8 cellular contexts compared by ENCODE assay signal in genomic region chr4:138494931-138495330, GRCh38.
A peak's percentile ranks its signal among the peaks of the same experiment; 100 is the strongest.
DNase-seq lines count a peak whose midpoint lies in the region; ATAC-seq and TF ChIP-seq lines count a peak whose summit lies in the region.

No MANE protein-coding gene starts in this region.

- no peak overlapping the region for H3K27ac Mint-ChIP-seq in WTC11
- no peak overlapping the region for H3K27ac Mint-ChIP-seq in stimulated activated effector memory CD8-positive, alpha-beta T cell treated with anti-CD3 and anti-CD28 coated beads, Interleukin-12 subunit alpha, Interleukin-12 subunit beta, amount 100 ng/mL, for 72 hours

- H3K27me3 Mint-ChIP-seq in WTC11 (ENCODE audit: low read depth) = no peaks in the 10 kb centered on the region; the same call in 1 of the 2 replicates

- ATAC-seq in HG03469 (IDR thresholded peaks at IDR 0.05; ENCODE audit: unreplicated experiment) (peak; percentile 70), WTC11 (peak; percentile 100), GM19324 (IDR thresholded peaks at IDR 0.05; ENCODE audit: low FRiP score, unreplicated experiment) (no peak), GM18517 (IDR thresholded peaks at IDR 0.05; ENCODE audit: unreplicated experiment) (no peak)
- ATAC-seq in stimulated activated effector memory CD8-positive, alpha-beta T cell treated with anti-CD3 and anti-CD28 coated beads, Interleukin-12 subunit alpha, Interleukin-12 subunit beta, amount 100 ng/mL, for 72 hours = no peak

- H3K4me3 Mint-ChIP-seq in WTC11 = no peak overlapping the region
- H3K4me3 Mint-ChIP-seq in stimulated activated effector memory CD8-positive, alpha-beta T cell treated with anti-CD3 and anti-CD28 coated beads, Interleukin-12 subunit alpha, Interleukin-12 subunit beta, amount 100 ng/mL, for 72 hours = no peak overlapping the region

- peaks cover 32% of the 10 kb centered on the region for H3K9me3 Mint-ChIP-seq in WTC11
- peaks cover 6% of the 10 kb centered on the region for H3K9me3 Mint-ChIP-seq in stimulated activated effector memory CD8-positive, alpha-beta T cell treated with anti-CD3 and anti-CD28 coated beads, Interleukin-12 subunit alpha, Interleukin-12 subunit beta, amount 100 ng/mL, for 72 hours

- TF ChIP-seq CTCF in WTC11 (IDR thresholded peaks at IDR 0.05) = no peak

- CTCF ChIA-PET in WTC11 (lab: Charles Lee) = interaction anchor here (0.6 to 1.4 kb wide), 34 partner anchors 10 to 675 kb away, joined by 3 to 18 read pairs (median 4); partner anchors contain the start of gene SLC7A11

- H3K36me3 Mint-ChIP-seq in WTC11 = peaks cover 19% of the 10 kb centered on the region; the same call in 1 of the 2 replicates
- no peaks in the 10 kb centered on the region for H3K36me3 Mint-ChIP-seq in stimulated activated effector memory CD8-positive, alpha-beta T cell treated with anti-CD3 and anti-CD28 coated beads, Interleukin-12 subunit alpha, Interleukin-12 subunit beta, amount 100 ng/mL, for 72 hours

- DNase-seq in NCI-H1105 (lab: John Stamatoyannopoulos, UW) (peak; percentile 1), NCI-H1105 treated with DMSO at 0.1 percent for 48 hours (lab: John Stamatoyannopoulos, UW) (no peak), WTC11 (ENCODE audit: low spot score) (peak; percentile 51), midbrain (lab: John Stamatoyannopoulos, UW) (peak; percentile 44)
- no peak for DNase-seq in stimulated activated effector memory CD8-positive, alpha-beta T cell treated with anti-CD3 and anti-CD28 coated beads, Interleukin-12 subunit alpha, Interleukin-12 subunit beta, amount 100 ng/mL, for 72 hours (ENCODE audit: low spot score in 2 of 2)

- peaks cover 18% of the 10 kb centered on the region for H3K4me1 Mint-ChIP-seq in WTC11
- no peaks in the 10 kb centered on the region for H3K4me1 Mint-ChIP-seq in stimulated activated effector memory CD8-positive, alpha-beta T cell treated with anti-CD3 and anti-CD28 coated beads, Interleukin-12 subunit alpha, Interleukin-12 subunit beta, amount 100 ng/mL, for 72 hours

- POLR2A ChIA-PET in WTC11 (lab: Charles Lee) = interaction anchor here (1.0 to 1.8 kb wide), 2 partner anchors 204 to 253 kb away, joined by 3 to 5 read pairs; partner anchors contain the start of gene SLC7A11

TF ChIP-seq in WTC11, 78 proteins besides CTCF, POLR2A, EP300 and RAD21 (continues in another document):
- TF ChIP-seq E2F4 (CRISPR knock-in tag; IDR thresholded peaks at IDR 0.05; ENCODE audit: borderline replicate concordance, low read depth) (no peak), KAT7 (CRISPR knock-in tag; IDR thresholded peaks at IDR 0.05; ENCODE audit: borderline replicate concordance) (no peak), ZNF121 (CRISPR knock-in tag; IDR thresholded peaks at IDR 0.05) (no peak), PREB (CRISPR knock-in tag; IDR thresholded peaks at IDR 0.05; ENCODE audit: borderline replicate concordance) (no peak), RORB (CRISPR knock-in tag; IDR thresholded peaks at IDR 0.05) (no peak), ZNF232 (CRISPR knock-in tag; IDR thresholded peaks at IDR 0.05) (no peak), STAT6 (CRISPR knock-in tag; conservative IDR thresholded peaks at IDR 0.05; ENCODE audit: low read depth) (no peak), SMAD4 (CRISPR knock-in tag; IDR thresholded peaks at IDR 0.05) (no peak), CBFB (CRISPR knock-in tag; IDR thresholded peaks at IDR 0.05; ENCODE audit: low read depth) (no peak), ZNF416 (CRISPR knock-in tag; IDR thresholded peaks at IDR 0.05) (no peak), E2F1 (CRISPR knock-in tag; IDR thresholded peaks at IDR 0.05) (no peak), ATF2 (CRISPR knock-in tag; IDR thresholded peaks at IDR 0.05; ENCODE audit: borderline replicate concordance, low read depth) (no peak), SP1 (CRISPR knock-in tag; conservative IDR thresholded peaks at IDR 0.05) (no peak), ELF4 (CRISPR knock-in tag; IDR thresholded peaks at IDR 0.05; ENCODE audit: low read depth) (no peak), TEAD4 (CRISPR knock-in tag; IDR thresholded peaks at IDR 0.05) (no peak), ZSCAN18 (CRISPR knock-in tag; IDR thresholded peaks at IDR 0.05) (no peak), SMAD3 (CRISPR knock-in tag; IDR thresholded peaks at IDR 0.05; ENCODE audit: borderline replicate concordance) (no peak)

Comparison
In these comparisons a context has a peak if more than half of its experiments do, and no peak if none do; other contexts are left out.
1. DNase-seq: peak in NCI-H1105 (single experiment), WTC11 (single experiment) and midbrain (single experiment); none in NCI-H1105 treated with DMSO at 0.1 percent for 48 hours (single experiment) and stimulated activated effector memory CD8-positive, alpha-beta T cell treated with anti-CD3 and anti-CD28 coated beads, Interleukin-12 subunit alpha, Interleukin-12 subunit beta, amount 100 ng/mL, for 72 hours (0 of 2).
2. ATAC-seq: peak in HG03469 (single experiment) and WTC11 (single experiment); none in GM19324 (single experiment), GM18517 (single experiment) and stimulated activated effector memory CD8-positive, alpha-beta T cell treated with anti-CD3 and anti-CD28 coated beads, Interleukin-12 subunit alpha, Interleukin-12 subunit beta, amount 100 ng/mL, for 72 hours (single experiment).